Comparison of ENCODE assay signal across 23 cellular contexts in the genomic region with DNA sequence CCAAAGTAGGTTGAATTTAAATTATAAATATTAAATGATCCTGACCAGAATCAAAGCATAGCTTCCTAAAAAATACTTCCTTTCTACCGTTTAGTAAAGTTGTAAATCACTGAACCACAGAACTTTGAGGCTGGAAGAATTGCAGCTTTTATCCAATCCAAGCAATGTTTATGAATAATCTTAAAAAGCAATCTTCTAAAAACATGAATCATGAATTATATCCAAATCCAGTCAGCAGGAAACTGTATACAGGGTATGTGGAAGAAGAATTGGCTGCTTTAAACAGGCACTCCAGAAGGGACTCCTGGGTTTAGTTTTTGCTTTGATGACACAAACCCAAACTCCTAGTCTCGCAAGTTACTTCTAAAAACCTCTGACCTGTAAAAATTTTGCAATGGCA. TPM values are rescaled to one million over a fixed set of nuclear protein-coding genes. Genes with fewer than 3 reads are reported as not detected.
DNase-seq lines count a peak whose midpoint lies in the region; ATAC-seq and TF ChIP-seq lines count a peak whose summit lies in the region.
"Had no signal": no experiment of that assay in that cellular context is flagged by ENCODE, and none has a peak within 500 bp of the region (broad histone marks: within the 10 kb centered on the region; RNA-seq: fewer than 3 reads in every experiment).

No MANE protein-coding gene starts in this region.

- peaks cover 60% of the 10 kb centered on the region for H3K79me2 ChIP-seq in SK-N-SH (ENCODE audit: insufficient read depth)

- H3K4me1 ChIP-seq in heart right ventricle (peaks cover 7 to 91% (median 69%) of the 10 kb centered on the region in 9 donors), SK-N-SH (ENCODE audit: control insufficient read depth in 1 of 2, insufficient read depth in 2 of 2, low read depth in 1 of 2, low read length in 1 of 2) (peaks cover 0 to 22% of the 10 kb centered on the region in 2 experiments; a peak in 2 of 4 replicates)
- H3K4me1 ChIP-seq: SJCRH30 had no signal

- H3K9me3 ChIP-seq in heart right ventricle (no peaks in the 10 kb centered on the region), SK-N-SH (no peaks in the 10 kb centered on the region)
- H3K9me3 ChIP-seq: Peyer's patch, SJCRH30 had no signal

- no peak for ATAC-seq in heart right ventricle
- ATAC-seq: activated CD4-positive, alpha-beta T cell treated with anti-CD3 and anti-CD28 coated beads for 36 hours had no signal

- 0 out of 4 replicates have a peak, but pooled peaks of 1 of the 2 experiments have one; percentile 13 for TF ChIP-seq EP300 in SK-N-SH (IDR thresholded peaks at IDR 0.05; ENCODE audit: borderline replicate concordance in 1 of 2, low read depth in 1 of 2, low read length in 1 of 2)

- H3F3A ChIP-seq in SK-N-SH (replicated peaks; ENCODE audit: insufficient read depth): peaks cover 28% of the 10 kb centered on the region

- POLR2A ChIA-PET in SK-N-SH (lab: Yijun Ruan, JAX): no interaction called here

- no peak overlapping the region for H2AFZ ChIP-seq in SK-N-SH (ENCODE audit: low read depth)

- H3K4me2 ChIP-seq in SK-N-SH: peak overlapping the region; percentile 58; the same call in 1 of the 2 replicates

- H3K9me2 ChIP-seq in SK-N-SH: no peaks in the 10 kb centered on the region

- TF ChIP-seq CTCF in heart right ventricle (IDR thresholded peaks at IDR 0.05): no peak
- TF ChIP-seq CTCF in SK-N-SH (IDR thresholded peaks at IDR 0.05): no peak
- TF ChIP-seq CTCF in fibroblast of villous mesenchyme (IDR thresholded peaks at IDR 0.05; ENCODE audit: insufficient read depth, low read depth, low read length): no peak

- peaks cover 0 to 85% (median 26%) of the 10 kb centered on the region in 9 donors for H3K36me3 ChIP-seq in heart right ventricle
- peaks cover 46 to 58% of the 10 kb centered on the region in 2 experiments for H3K36me3 ChIP-seq in SK-N-SH (replicated peaks in 1 of 2; ENCODE audit: control insufficient read depth in 1 of 2, insufficient read depth in 2 of 2, low read length in 1 of 2)

- H3K4me3 ChIP-seq in heart right ventricle (no peak overlapping the region), SK-N-SH (ENCODE audit: low read depth in 2 of 2, low read length in 1 of 2) (0 out of 4 replicates have a peak overlapping the region, but pooled peaks of 1 of the 2 experiments have one; percentile 20), fibroblast of villous mesenchyme (ENCODE audit: low read depth, low read length) (no peak overlapping the region)
- H3K4me3 ChIP-seq: Peyer's patch, SJCRH30 had no signal

- peaks cover 27% of the 10 kb centered on the region for H4K20me1 ChIP-seq in SK-N-SH (ENCODE audit: insufficient read depth)

- CTCF ChIA-PET in SK-N-SH (lab: Yijun Ruan, JAX): interaction anchor here (0.9 to 1.2 kb wide), 2 partner anchors 12 to 26 kb away, joined by 3 read pairs; no protein-coding TSS in a partner anchor

- intact Hi-C loops in heart right ventricle (cut with DNase I): no loop called here
- intact Hi-C loops in cardiac septum (cut with DNase I): loop anchor here (2.0 kb wide), 1 partner anchor 29 kb away; a partner anchor contains a TSS
- intact Hi-C loops in head of caudate nucleus (cut with DNase I): no loop called here

- H3K9ac ChIP-seq in SK-N-SH: no peak overlapping the region

- H3K27ac ChIP-seq in heart right ventricle: peak overlapping the region in 7 of 10 donors; percentile 61 to 87 (median 74)
- peak overlapping the region in 1 of 2 experiments; percentile 71; a peak in 2 of 4 replicates for H3K27ac ChIP-seq in SK-N-SH (ENCODE audit: low read depth in 2 of 2, low read length in 1 of 2)
- H3K27ac ChIP-seq: SJCRH30 had no signal

- DNase-seq in heart right ventricle: no peak
- DNase-seq in cardiac septum (ENCODE audit: low spot score): no peak
- DNase-seq in SK-N-SH: no peak
- peak; percentile 48 for DNase-seq in fibroblast of villous mesenchyme (ENCODE audit: low read depth)
- DNase-seq in stromal cell of bone marrow (ENCODE audit: low read depth): peak; percentile 53
- no peak for DNase-seq in stimulated activated CD4-positive, alpha-beta T cell treated with anti-CD3 and anti-CD28 coated beads, Interleukin-15, amount 100 ng/mL, for 24 hours
- no peak for DNase-seq in head of caudate nucleus
- no peak for DNase-seq in SHP77 (lab: John Stamatoyannopoulos, UW)
- DNase-seq: activated CD4-positive, alpha-beta T cell treated with anti-CD3 and anti-CD28 coated beads for 36 hours; activated CD8-positive, alpha-beta T cell treated with anti-CD3 and anti-CD28 coated beads, Interleukin-2, amount 10 ng/mL, durations not matched to agents 7 days and 5 days; activated effector memory CD4-positive, alpha-beta T cell treated with Interleukin-2 at 50 U/mL for 16 hours; activated naive CD8-positive, alpha-beta T cell treated with anti-CD3 and anti-CD28 coated beads, Interleukin-2, amount 10 ng/mL, durations not matched to agents 7 days and 5 days; foreskin fibroblast; GDM1; H7; naive B cell; NCI-H1048; NCI-H1694; NCI-H2171 treated with DMSO at 0.1 percent for 48 hours; occipital lobe; Peyer's patch; SJCRH30; stimulated activated CD8-positive, alpha-beta memory T cell treated with anti-CD3 and anti-CD28 coated beads, Interleukin-4, amount 100 ng/mL, for 48 hours had no signal

- H3K27me3 ChIP-seq in heart right ventricle: no peaks in the 10 kb centered on the region
- H3K27me3 ChIP-seq in SK-N-SH (ENCODE audit: insufficient read depth): no peaks in the 10 kb centered on the region
- H3K27me3 ChIP-seq: Peyer's patch, SJCRH30 had no signal

- TF ChIP-seq RAD21 in SK-N-SH (IDR thresholded peaks at IDR 0.05; ENCODE audit: low read length): no peak

- WGBS in heart right ventricle, 2 donors: 61 to 68% methylated on average over 2 of the region's 2 CpGs
- WGBS in SK-N-SH (ENCODE audit: low lambda C conversion rate): 54% methylated on average over 2 of the region's 2 CpGs

TF ChIP-seq in SK-N-SH, 30 proteins besides CTCF, POLR2A, EP300 and RAD21 (continues in another document):
- TF ChIP-seq, protein P1, sequence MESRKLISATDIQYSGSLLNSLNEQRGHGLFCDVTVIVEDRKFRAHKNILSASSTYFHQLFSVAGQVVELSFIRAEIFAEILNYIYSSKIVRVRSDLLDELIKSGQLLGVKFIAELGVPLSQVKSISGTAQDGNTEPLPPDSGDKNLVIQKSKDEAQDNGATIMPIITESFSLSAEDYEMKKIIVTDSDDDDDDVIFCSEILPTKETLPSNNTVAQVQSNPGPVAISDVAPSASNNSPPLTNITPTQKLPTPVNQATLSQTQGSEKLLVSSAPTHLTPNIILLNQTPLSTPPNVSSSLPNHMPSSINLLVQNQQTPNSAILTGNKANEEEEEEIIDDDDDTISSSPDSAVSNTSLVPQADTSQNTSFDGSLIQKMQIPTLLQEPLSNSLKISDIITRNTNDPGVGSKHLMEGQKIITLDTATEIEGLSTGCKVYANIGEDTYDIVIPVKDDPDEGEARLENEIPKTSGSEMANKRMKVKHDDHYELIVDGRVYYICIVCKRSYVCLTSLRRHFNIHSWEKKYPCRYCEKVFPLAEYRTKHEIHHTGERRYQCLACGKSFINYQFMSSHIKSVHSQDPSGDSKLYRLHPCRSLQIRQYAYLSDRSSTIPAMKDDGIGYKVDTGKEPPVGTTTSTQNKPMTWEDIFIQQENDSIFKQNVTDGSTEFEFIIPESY (IDR thresholded peaks at IDR 0.05; ENCODE audit: borderline replicate concordance, low read depth): no peak
- TF ChIP-seq, protein P2, sequence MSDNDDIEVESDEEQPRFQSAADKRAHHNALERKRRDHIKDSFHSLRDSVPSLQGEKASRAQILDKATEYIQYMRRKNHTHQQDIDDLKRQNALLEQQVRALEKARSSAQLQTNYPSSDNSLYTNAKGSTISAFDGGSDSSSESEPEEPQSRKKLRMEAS (IDR thresholded peaks at IDR 0.05; ENCODE audit: low read depth): no peak
- no peak for TF ChIP-seq YY1 (IDR thresholded peaks at IDR 0.05; ENCODE audit: low read depth)
- no peak for TF ChIP-seq MXI1 (IDR thresholded peaks at IDR 0.05; ENCODE audit: low read depth, low read length)
- TF ChIP-seq, protein P3, sequence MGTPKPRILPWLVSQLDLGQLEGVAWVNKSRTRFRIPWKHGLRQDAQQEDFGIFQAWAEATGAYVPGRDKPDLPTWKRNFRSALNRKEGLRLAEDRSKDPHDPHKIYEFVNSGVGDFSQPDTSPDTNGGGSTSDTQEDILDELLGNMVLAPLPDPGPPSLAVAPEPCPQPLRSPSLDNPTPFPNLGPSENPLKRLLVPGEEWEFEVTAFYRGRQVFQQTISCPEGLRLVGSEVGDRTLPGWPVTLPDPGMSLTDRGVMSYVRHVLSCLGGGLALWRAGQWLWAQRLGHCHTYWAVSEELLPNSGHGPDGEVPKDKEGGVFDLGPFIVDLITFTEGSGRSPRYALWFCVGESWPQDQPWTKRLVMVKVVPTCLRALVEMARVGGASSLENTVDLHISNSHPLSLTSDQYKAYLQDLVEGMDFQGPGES (IDR thresholded peaks at IDR 0.05; ENCODE audit: low read depth, low read length): no peak
- TF ChIP-seq POLR2AphosphoS5 (IDR thresholded peaks at IDR 0.05; ENCODE audit: low read depth, low read length): no peak
- no peak for TF ChIP-seq TEAD4 (IDR thresholded peaks at IDR 0.05; ENCODE audit: borderline replicate concordance, insufficient read depth)
- TF ChIP-seq RCOR1 (IDR thresholded peaks at IDR 0.05; ENCODE audit: low read length): no peak
- TF ChIP-seq JUND (IDR thresholded peaks at IDR 0.05): peak; percentile 52
- no peak for TF ChIP-seq FOXM1 (IDR thresholded peaks at IDR 0.05; ENCODE audit: low read depth)
- TF ChIP-seq SIN3A (IDR thresholded peaks at IDR 0.05; ENCODE audit: borderline replicate concordance, low read depth, low read length): no peak
- TF ChIP-seq FOSL2 (IDR thresholded peaks at IDR 0.05; ENCODE audit: borderline replicate concordance, low read depth): peak; percentile 47; the same call in 1 of the 2 replicates
- TF ChIP-seq TCF12 (IDR thresholded peaks at IDR 0.05): peak; percentile 59; the same call in 1 of the 2 replicates
- TF ChIP-seq GATA2 (CRISPR knock-in tag; IDR thresholded peaks at IDR 0.05): no peak
- TF ChIP-seq EZH2phosphoT487 (IDR thresholded peaks at IDR 0.05; ENCODE audit: borderline replicate concordance, low read depth): no peak

RNA-seq across cellular contexts. Expression of a gene that starts 30.1 kb away (rescaled TPM):
- 100 to 1,000 TPM in 7 of 10 donors, 10 to 100 TPM in 3; 79.0 to 186 (median 143) TPM for total RNA-seq in heart right ventricle
- polyA plus RNA-seq in heart right ventricle: 10 to 100 TPM; 12.2 to 25.4 TPM
- total RNA-seq in cardiac septum: 151 TPM
- polyA plus RNA-seq in SK-N-SH (2012; rRNA removed): 27.7 and 29.1 TPM in 2 replicates
- polyA plus RNA-seq in SK-N-SH (2012; cell fraction: cytosol; rRNA removed): 27.1 and 30.0 TPM in 2 replicates
- polyA plus RNA-seq in SK-N-SH (2012; cell fraction: nucleus; rRNA removed): 33.3 and 48.2 TPM in 2 replicates
- total RNA-seq in fibroblast of villous mesenchyme: 110 and 199 TPM in 2 replicates

Comparison
In these comparisons a context has a peak if more than half of its experiments do, and no peak if none do; other contexts are left out.
1. DNase-seq: peak in fibroblast of villous mesenchyme (single experiment) and stromal cell of bone marrow (single experiment); none in heart right ventricle (0 of 2), cardiac septum (single experiment), SK-N-SH (single experiment), stimulated activated CD4-positive, alpha-beta T cell treated with anti-CD3 and anti-CD28 coated beads, Interleukin-15, amount 100 ng/mL, for 24 hours (single experiment), head of caudate nucleus (0 of 42) and SHP77 (0 of 2).